18 cellular contexts compared by ENCODE assay signal in genomic region chr22:49950396-49950994, GRCh38. TPM values are rescaled to one million over a fixed set of nuclear protein-coding genes. Genes with fewer than 3 reads are reported as not detected.
DNase-seq lines count a peak whose midpoint lies in the region; FAIRE-seq and TF ChIP-seq lines count a peak whose summit lies in the region.
"Had no signal": no experiment of that assay in that cellular context is flagged by ENCODE, and none has a peak within 500 bp of the region (broad histone marks: within the 10 kb centered on the region; RNA-seq: fewer than 3 reads in every experiment).

No MANE protein-coding gene starts in this region.

- intact Hi-C loops in dendritic cell treated with granulocyte-macrophage colony-stimulating factor and Interleukin-4, amounts not matched to agents 40 ng/mL and 50 ng/mL, for 4 days (cut with micrococcal nuclease), result no loop called here
- intact Hi-C loops in transverse colon (cut with DNase I; ENCODE audit: low total_unique reads), result no loop called here

- no peak overlapping the region for H3K4me3 Mint-ChIP-seq in IgD-negative memory B cell
- H3K4me3 Mint-ChIP-seq in dendritic cell treated with granulocyte-macrophage colony-stimulating factor and Interleukin-4, amounts not matched to agents 40 ng/mL and 50 ng/mL, for 4 days, result no peak overlapping the region
- H3K4me3 Mint-ChIP-seq: activated CD4-positive, alpha-beta T cell treated with anti-CD3 and anti-CD28 coated beads, Interleukin-2, amount 10 ng/mL, durations not matched to agents 7 days and 5 days; activated naive CD8-positive, alpha-beta T cell treated with anti-CD3 and anti-CD28 coated beads for 36 hours; activated T-cell treated with anti-CD3 and anti-CD28 coated beads, Interleukin-2, amount 50 U/mL, for 4 hours; B cell had no signal

- H3K27ac ChIP-seq in mucosa of rectum (ENCODE audit: low read depth in 2 of 2, low read length in 2 of 2), result peak overlapping the region; percentile 98 to 100
- H3K27ac ChIP-seq in transverse colon, result peak overlapping the region; percentile 90 to 97 (median 94)
- H3K27ac ChIP-seq in substantia nigra (ENCODE audit: low read depth, low read length, poor library complexity, severe bottlenecking), result no peak overlapping the region

- H3K36me3 ChIP-seq in mucosa of rectum (ENCODE audit: control insufficient read depth in 2 of 2, insufficient read depth in 2 of 2, low read length in 2 of 2), result no peaks in the 10 kb centered on the region
- no peaks in the 10 kb centered on the region for H3K36me3 ChIP-seq in transverse colon

- peaks cover 3 to 4% (median 4%) of the 10 kb centered on the region in 3 donors for H3K4me1 Mint-ChIP-seq in IgD-negative memory B cell
- H3K4me1 Mint-ChIP-seq in dendritic cell treated with granulocyte-macrophage colony-stimulating factor and Interleukin-4, amounts not matched to agents 40 ng/mL and 50 ng/mL, for 4 days (ENCODE audit: low read depth), result peaks cover 80% of the 10 kb centered on the region

- H3K4me1 ChIP-seq in mucosa of rectum (ENCODE audit: control insufficient read depth in 2 of 2, insufficient read depth in 2 of 2, low read length in 2 of 2), result peaks cover 50 to 63% of the 10 kb centered on the region in 2 donors
- H3K4me1 ChIP-seq in transverse colon, result peaks cover 19 to 63% (median 59%) of the 10 kb centered on the region in 4 donors

- no peaks in the 10 kb centered on the region for H3K27me3 Mint-ChIP-seq in IgD-negative memory B cell
- H3K27me3 Mint-ChIP-seq in dendritic cell treated with granulocyte-macrophage colony-stimulating factor and Interleukin-4, amounts not matched to agents 40 ng/mL and 50 ng/mL, for 4 days, result peaks cover 1% of the 10 kb centered on the region
- H3K27me3 Mint-ChIP-seq: activated CD4-positive, alpha-beta T cell treated with anti-CD3 and anti-CD28 coated beads, Interleukin-2, amount 10 ng/mL, durations not matched to agents 7 days and 5 days; activated naive CD8-positive, alpha-beta T cell treated with anti-CD3 and anti-CD28 coated beads for 36 hours; B cell had no signal

- no peaks in the 10 kb centered on the region for H3K36me3 Mint-ChIP-seq in IgD-negative memory B cell
- H3K36me3 Mint-ChIP-seq in dendritic cell treated with granulocyte-macrophage colony-stimulating factor and Interleukin-4, amounts not matched to agents 40 ng/mL and 50 ng/mL, for 4 days (ENCODE audit: low read depth), result no peaks in the 10 kb centered on the region
- H3K36me3 Mint-ChIP-seq: activated naive CD8-positive, alpha-beta T cell treated with anti-CD3 and anti-CD28 coated beads for 36 hours had no signal

- in situ Hi-C loops in transverse colon (cut with MboI; ENCODE audit: low pct_ligation_motif_present in 1 of 4, low pct_unique_long_range_greater_than_20kb in 1 of 4, low sequenced_read_pairs in 3 of 4), result loop anchor here in 1 of 4 donors (25.0 kb wide), 1 partner anchor 88 kb away; the partner anchor contains the start of gene ZBED4

- TF ChIP-seq EP300 in transverse colon (IDR thresholded peaks at IDR 0.05; ENCODE audit: low read depth), result no peak

- peak overlapping the region in 2 of 3 donors; percentile 77 to 88 for H3K27ac Mint-ChIP-seq in IgD-negative memory B cell
- peak overlapping the region; percentile 86 for H3K27ac Mint-ChIP-seq in dendritic cell treated with granulocyte-macrophage colony-stimulating factor and Interleukin-4, amounts not matched to agents 40 ng/mL and 50 ng/mL, for 4 days
- H3K27ac Mint-ChIP-seq: activated naive CD8-positive, alpha-beta T cell treated with anti-CD3 and anti-CD28 coated beads for 36 hours; B cell had no signal

- DNase-seq in transverse colon (peak; percentile 61), substantia nigra (lab: John Stamatoyannopoulos, UW) (no peak), H54 (ENCODE audit: insufficient read length, low spot score) (no peak), SIG-M5 treated with dmso at 0.1 percent for 504 hours (lab: John Stamatoyannopoulos, UW; ENCODE audit: unreplicated experiment) (no peak)
- DNase-seq: activated naive CD8-positive, alpha-beta T cell treated with anti-CD3 and anti-CD28 coated beads for 36 hours; effector CD4-positive, alpha-beta T cell; Karpas-422; NCI-H1417 treated with DMSO at 0.1 percent for 48 hours; SIG-M5; stimulated activated CD4-positive, alpha-beta T cell treated with anti-CD3 and anti-CD28 coated beads, Interleukin-4, amount 100 ng/mL, for 4 hours; T-helper 9 cell had no signal

- H3K9me3 ChIP-seq in mucosa of rectum (ENCODE audit: control insufficient read depth in 2 of 2, low read length in 2 of 2) (no peaks in the 10 kb centered on the region), transverse colon (no peaks in the 10 kb centered on the region)

- TF ChIP-seq POLR2A in transverse colon (IDR thresholded peaks at IDR 0.05), result no peak
- no peak for TF ChIP-seq POLR2A in H54 (IDR thresholded peaks at IDR 0.05; ENCODE audit: low read depth, low read length)

- H3K4me3 ChIP-seq in mucosa of rectum (ENCODE audit: low read length in 2 of 2) (no peak overlapping the region), transverse colon (no peak overlapping the region)

- no peaks in the 10 kb centered on the region for H3K27me3 ChIP-seq in mucosa of rectum (ENCODE audit: control insufficient read depth in 2 of 2, insufficient read depth in 2 of 2, low read length in 2 of 2)
- H3K27me3 ChIP-seq in transverse colon, result no peaks in the 10 kb centered on the region

- TF ChIP-seq CTCF in transverse colon (IDR thresholded peaks at IDR 0.05), result no peak

- no peaks in the 10 kb centered on the region for H3K9me3 Mint-ChIP-seq in IgD-negative memory B cell
- no peaks in the 10 kb centered on the region for H3K9me3 Mint-ChIP-seq in dendritic cell treated with granulocyte-macrophage colony-stimulating factor and Interleukin-4, amounts not matched to agents 40 ng/mL and 50 ng/mL, for 4 days
- H3K9me3 Mint-ChIP-seq: activated CD4-positive, alpha-beta T cell treated with anti-CD3 and anti-CD28 coated beads, Interleukin-2, amount 10 ng/mL, durations not matched to agents 7 days and 5 days; activated naive CD8-positive, alpha-beta T cell treated with anti-CD3 and anti-CD28 coated beads for 36 hours; activated T-cell treated with anti-CD3 and anti-CD28 coated beads, Interleukin-2, amount 50 U/mL, for 4 hours had no signal

- 49 to 76% methylated on average over 4 to 14 of the region's 18 CpGs for WGBS in transverse colon (ENCODE audit: low coverage in 1 of 2), 2 donors

- peak overlapping the region; percentile 56 to 71 for H3K9ac ChIP-seq in mucosa of rectum (ENCODE audit: low read depth in 1 of 2, low read length in 2 of 2)

- FAIRE-seq in H54 (lab: Jason Lieb, UNC), result no peak
- FAIRE-seq: bronchial epithelial cell had no signal

RNA-seq across cellular contexts. Expression of gene PIM3, which starts 10.1 kb away (rescaled TPM):
- 47.1 TPM for polyA plus RNA-seq in IgD-negative memory B cell
- 100 to 1,000 TPM; 115 to 290 (median 147) TPM for total RNA-seq in transverse colon

RNA-seq across cellular contexts. Expression of gene CRELD2, which starts 32.1 kb away (rescaled TPM):
- 29.7 TPM for polyA plus RNA-seq in IgD-negative memory B cell
- 10 to 100 TPM; 31.0 to 37.9 (median 36.4) TPM for total RNA-seq in transverse colon

RNA-seq across cellular contexts. Expression of gene ALG12, which starts 32.3 kb away (rescaled TPM):
- 13.4 TPM for polyA plus RNA-seq in IgD-negative memory B cell
- total RNA-seq in transverse colon, result 10 to 100 TPM; 10.1 to 24.4 (median 18.3) TPM
